Comparison of ENCODE assay signal across 9 cellular contexts in the genomic region with DNA sequence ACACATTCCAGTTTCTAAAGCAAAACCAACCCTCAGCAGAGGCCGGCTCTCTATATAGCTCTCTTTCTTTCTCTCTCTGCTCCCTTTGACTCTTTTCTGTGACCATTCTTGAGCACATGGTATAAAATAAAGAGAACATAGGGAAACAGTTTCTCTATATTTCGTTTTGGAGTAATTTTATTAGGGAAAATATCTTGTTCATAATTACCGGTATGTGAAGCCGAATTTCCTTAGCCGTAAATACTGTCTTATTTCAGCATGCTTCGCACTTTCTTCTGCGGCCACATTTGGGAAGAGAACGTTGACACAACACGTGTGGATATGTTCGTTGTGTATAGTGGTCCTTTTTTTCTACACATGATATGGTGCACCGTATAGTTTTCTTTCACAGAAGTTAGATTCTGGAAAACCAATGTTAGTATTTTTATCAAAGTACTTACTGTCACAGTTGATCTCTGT. TPM values are rescaled to one million over a fixed set of nuclear protein-coding genes. Genes with fewer than 3 reads are reported as not detected.
A peak's percentile ranks its signal among the peaks of the same experiment; 100 is the strongest.
DNase-seq lines count a peak whose midpoint lies in the region; ATAC-seq, FAIRE-seq and TF ChIP-seq lines count a peak whose summit lies in the region.
"Had no signal": no experiment of that assay in that cellular context is flagged by ENCODE, and none has a peak within 500 bp of the region (broad histone marks: within the 10 kb centered on the region; RNA-seq: fewer than 3 reads in every experiment).

No MANE protein-coding gene starts in this region.

- peak overlapping the region; percentile 94 for H2AFZ ChIP-seq in GM12878 (ENCODE audit: control insufficient read depth, low read depth, low read length)

- H3K4me1 ChIP-seq in right atrium auricular region (peaks cover 0 to 30% of the 10 kb centered on the region in 2 donors), GM12878 (ENCODE audit: control insufficient read depth, insufficient read depth, low read length) (0 out of 2 replicates have a peak, but pooled peaks cover 3% of the 10 kb centered on the region), muscle layer of colon (ENCODE audit: insufficient read depth, low read length) (peaks cover 23% of the 10 kb centered on the region)

- TF ChIP-seq EP300 in GM12878 (IDR thresholded peaks at IDR 0.05; ENCODE audit: borderline replicate concordance in 1 of 2, control insufficient read depth in 1 of 2, low read depth in 2 of 2, low read length in 2 of 2), result no peak

- SMC1A ChIA-PET in GM12878 (lab: Charles Lee; ENCODE audit: uncharacterized antibody, unreplicated experiment), result interaction anchor here (0.6 to 1.8 kb wide), 5 partner anchors 9 to 59 kb away, joined by 3 to 4 read pairs (median 3); no protein-coding TSS in a partner anchor

- TF ChIP-seq POLR2A in GM12878 (IDR thresholded peaks at IDR 0.05; ENCODE audit: low read depth, low read length), result no peak

- H3K4me3 ChIP-seq in right atrium auricular region (peak overlapping the region; percentile 47 to 55), GM12878 (peak overlapping the region; percentile 71), muscle layer of colon (ENCODE audit: low read depth in 1 of 2, low read length in 2 of 2) (peak overlapping the region; percentile 46 to 53)

- H3K9ac ChIP-seq in GM12878 (ENCODE audit: control insufficient read depth, insufficient read depth, low read length) (peak overlapping the region; percentile 39; the same call in 1 of the 2 replicates), muscle layer of colon (ENCODE audit: low read length) (no peak overlapping the region)

- CTCF ChIA-PET in GM12878 (lab: Yijun Ruan, JAX), result no interaction called here

- no peak overlapping the region for H3K27ac ChIP-seq in right atrium auricular region
- H3K27ac ChIP-seq in GM12878 (ENCODE audit: control insufficient read depth, insufficient read depth), result no peak overlapping the region
- no peak overlapping the region for H3K27ac ChIP-seq in muscle layer of colon (ENCODE audit: low read depth, low read length)

- TF ChIP-seq CTCF in right atrium auricular region (IDR thresholded peaks at IDR 0.05) (no peak), GM12878 (IDR thresholded peaks at IDR 0.05 in 2 of 3, conservative IDR thresholded peaks at IDR 0.05 in 1 of 3; ENCODE audit: control insufficient read depth in 2 of 3, extremely low read depth in 1 of 3, insufficient read depth in 1 of 3, low read depth in 3 of 3, low read length in 3 of 3) (no peak)

- RAD21 ChIA-PET in GM12878 (lab: Charles Lee; ENCODE audit: unreplicated experiment), result interaction anchor here (1.5 kb wide), 1 partner anchor 55 kb away, joined by 8 read pairs; no protein-coding TSS in a partner anchor

- intact Hi-C loops in Right ventricle myocardium superior (cut with DNase I), result no loop called here
- intact Hi-C loops in GM12878 (cut with micrococcal nuclease; ENCODE audit: unreplicated experiment), result no loop called here

- H3K36me3 ChIP-seq in right atrium auricular region (no peaks in the 10 kb centered on the region), GM12878 (ENCODE audit: control insufficient read depth in 2 of 2, insufficient read depth in 2 of 2, low read length in 1 of 2) (no peaks in the 10 kb centered on the region), muscle layer of colon (ENCODE audit: insufficient read depth, low read length) (no peaks in the 10 kb centered on the region)

- TSS peak; percentile 71 for BruUV-seq in GM12878 (replicated peaks; lab: Mats Ljungman, UMichigan)

- FAIRE-seq in GM12878 (lab: Jason Lieb, UNC) (no peak), RCC 7860 (lab: Jason Lieb, UNC) (no peak)

- no peaks in the 10 kb centered on the region for H3K79me2 ChIP-seq in GM12878 (ENCODE audit: control insufficient read depth, insufficient read depth, low read length)

- DNase-seq in right atrium auricular region (ENCODE audit: low spot score) (no peak), Right ventricle myocardium superior (no peak), GM12878 (ENCODE audit: low read depth, low spot score) (no peak), NCI-H510A (lab: John Stamatoyannopoulos, UW) (no peak), RCC 7860 (ENCODE audit: low spot score) (no peak), D341Med (ENCODE audit: low spot score) (no peak)
- DNase-seq: GF-D8 had no signal

- no peak for ATAC-seq in Right ventricle myocardium superior (ENCODE audit: poor library complexity)
- no peak for ATAC-seq in GM12878
- no peak for ATAC-seq in HG02852 (IDR thresholded peaks at IDR 0.05; ENCODE audit: unreplicated experiment)

- TF ChIP-seq RAD21 in GM12878 (IDR thresholded peaks at IDR 0.05; ENCODE audit: insufficient read depth, low read depth, low read length), result no peak

- no peaks in the 10 kb centered on the region for H3K9me3 ChIP-seq in right atrium auricular region
- no peaks in the 10 kb centered on the region for H3K9me3 ChIP-seq in GM12878 (replicated peaks; ENCODE audit: control insufficient read depth, insufficient read depth, low read length)
- peaks cover 4% of the 10 kb centered on the region for H3K9me3 ChIP-seq in muscle layer of colon (ENCODE audit: low read length)

- POLR2A ChIA-PET in GM12878 (lab: Charles Lee), result interaction anchor here (0.5 kb wide), 1 partner anchor 183 kb away, joined by 3 read pairs; no protein-coding TSS in a partner anchor

- H3K27me3 ChIP-seq in right atrium auricular region, result peaks cover 27 to 44% of the 10 kb centered on the region in 2 donors
- peaks cover 10 to 31% of the 10 kb centered on the region in 2 experiments for H3K27me3 ChIP-seq in GM12878 (replicated peaks in 1 of 2; ENCODE audit: control insufficient read depth in 2 of 2, insufficient read depth in 2 of 2, low read length in 1 of 2)
- H3K27me3 ChIP-seq in muscle layer of colon (ENCODE audit: control insufficient read depth in 1 of 2, insufficient read depth in 2 of 2, low read length in 2 of 2), result peaks cover 39 to 65% of the 10 kb centered on the region in 2 donors

- H3K4me2 ChIP-seq in GM12878 (ENCODE audit: control insufficient read depth, insufficient read depth), result peak overlapping the region; percentile 93

- no peaks in the 10 kb centered on the region; the same call in 1 of the 2 replicates for H4K20me1 ChIP-seq in GM12878 (ENCODE audit: control insufficient read depth, insufficient read depth)

- in situ Hi-C loops in GM12878 (cut with MboI), result loop anchor here (25.0 kb wide), 1 partner anchor 461 kb away; a partner anchor contains a TSS

- WGBS in GM12878 (ENCODE audit: insufficient coverage, insufficient replicate concordance, low lambda C conversion rate, missing lambda C conversion rate), result 76% methylated on average over 11 of the region's 11 CpGs

TF ChIP-seq in GM12878, 131 proteins besides CTCF, POLR2A, EP300 and RAD21:
- TF ChIP-seq BMI1 (IDR thresholded peaks at IDR 0.05; ENCODE audit: borderline replicate concordance), result peak; percentile 35; the same call in 1 of the 2 replicates
- no peak for TF ChIP-seq STAT3 (IDR thresholded peaks at IDR 0.05; ENCODE audit: low read depth, low read length)

RNA-seq across cellular contexts. Expression of a gene that starts 4.9 kb away (rescaled TPM):
- total RNA-seq in right atrium auricular region, result 1 to 10 TPM in 1 of 2 donors, not detected in 1; 3.4 TPM
- 0.51 TPM for total RNA-seq in Right ventricle myocardium superior
- 14.4 and 16.8 TPM in 2 replicates for total RNA-seq in GM12878 (2013; cell fraction: nucleolus; rRNA removed)
- total RNA-seq in GM12878 (2014; rRNA removed), result 22.7 and 23.9 TPM in 2 replicates
- total RNA-seq in GM12878 (2014; rRNA removed; fragmentation: Illumina TruSeq; extraction: Trizol), result 24.3 and 24.5 TPM in 2 replicates
- total RNA-seq in GM12878 (2021), result 18.0 and 18.4 TPM in 2 replicates
- 8.4 TPM for polyA plus RNA-seq in GM12878 (2011; ENCODE audit: low read depth)
- 10.4 and 12.7 TPM in 2 replicates for polyA plus RNA-seq in GM12878 (2011; rRNA removed)
- polyA plus RNA-seq in GM12878 (2011; cell fraction: cytosol; rRNA removed), result 9.4 and 10.7 TPM in 2 replicates
- 7.4 and 9.6 TPM in 2 replicates for polyA plus RNA-seq in GM12878 (2011; cell fraction: nucleus; rRNA removed)
- 10.2 and 12.1 TPM in 2 replicates for polyA plus RNA-seq in GM12878 (2012)
- 38.1 and 53.6 TPM in 2 replicates for polyA plus RNA-seq in GM12878 (2014; fragmentation: Illumina TruSeq; extraction: Trizol)
- 10 to 100 TPM; 10.2 to 10.5 TPM for polyA plus RNA-seq in GM12878 (2014; fragmentation: Nextera tagmentation; extraction: Ambion mirVana)
- polyA plus RNA-seq in GM12878 (2014; rRNA removed), result 14.9 and 20.5 TPM in 2 replicates
- 10 to 100 TPM; 16.7 to 23.5 TPM for polyA plus RNA-seq in GM12878 (2016; fragmentation: Nextera tagmentation; extraction: Ambion mirVana)
- 15.9 and 18.7 TPM in 2 replicates for polyA minus RNA-seq in GM12878 (2011; rRNA and poly(A)+ RNA removed)
- 2.7 and 3.7 TPM in 2 replicates for polyA minus RNA-seq in GM12878 (2011; cell fraction: cytosol; rRNA and poly(A)+ RNA removed)
- polyA minus RNA-seq in GM12878 (2011; cell fraction: nucleus; rRNA and poly(A)+ RNA removed), result 6.0 and 11.5 TPM in 2 replicates
